Comparison of ENCODE assay signal across 9 cellular contexts in genomic region chr1:229506633-229507032, GRCh38. TPM values are rescaled to one million over a fixed set of nuclear protein-coding genes. Genes with fewer than 3 reads are reported as not detected.
DNase-seq lines count a peak whose midpoint lies in the region; ATAC-seq and TF ChIP-seq lines count a peak whose summit lies in the region.
"Had no signal": no experiment of that assay in that cellular context is flagged by ENCODE, and none has a peak within 500 bp of the region (broad histone marks: within the 10 kb centered on the region; RNA-seq: fewer than 3 reads in every experiment).

No MANE protein-coding gene starts in this region.

- no peaks in the 10 kb centered on the region for H3K9me3 ChIP-seq in MG63

- peaks cover 17% of the 10 kb centered on the region for H3K36me3 Mint-ChIP-seq in T-helper 2 cell treated with Interferon-gamma antibody and Interleukin-4, amounts not matched to agents 5 μg/mL and 100 μg/mL, for 36 hours (ENCODE audit: low read depth)
- peaks cover 38% of the 10 kb centered on the region for H3K36me3 Mint-ChIP-seq in effector memory CD8-positive, alpha-beta T cell (ENCODE audit: insufficient read depth)
- peaks cover 6% of the 10 kb centered on the region for H3K36me3 Mint-ChIP-seq in osteocyte (ENCODE audit: unreplicated experiment)

- no peak for ATAC-seq in effector memory CD8-positive, alpha-beta T cell (replicated peaks)
- ATAC-seq in GM18511 (IDR thresholded peaks at IDR 0.05; ENCODE audit: unreplicated experiment), result no peak

- no peaks in the 10 kb centered on the region for H3K27me3 ChIP-seq in MG63

- H3K36me3 ChIP-seq in MG63, result peaks cover 12% of the 10 kb centered on the region

- DNase-seq in T-helper 2 cell treated with Interferon-gamma antibody and Interleukin-4, amounts not matched to agents 5 μg/mL and 100 μg/mL, for 36 hours (ENCODE audit: low spot score), result no peak
- DNase-seq in T-helper 2 cell (no peak), MG63 (no peak), osteocyte (ENCODE audit: extremely low spot score, unreplicated experiment) (no peak), MV-4-11 (lab: John Stamatoyannopoulos, UW) (no peak), T-helper 9 cell (no peak)
- no peak for DNase-seq in effector memory CD8-positive, alpha-beta T cell
- DNase-seq: NCI-H1930 had no signal

- H3K4me3 ChIP-seq in MG63, result peak overlapping the region; percentile 97

- TF ChIP-seq CTCF in osteocyte (IDR thresholded peaks at IDR 0.05), result no peak

- peak overlapping the region; percentile 58 for H3K27ac Mint-ChIP-seq in T-helper 2 cell treated with Interferon-gamma antibody and Interleukin-4, amounts not matched to agents 5 μg/mL and 100 μg/mL, for 36 hours
- no peak overlapping the region for H3K27ac Mint-ChIP-seq in effector memory CD8-positive, alpha-beta T cell
- peak overlapping the region; percentile 7 for H3K27ac Mint-ChIP-seq in osteocyte (ENCODE audit: unreplicated experiment)

- no peaks in the 10 kb centered on the region for H3K9me3 Mint-ChIP-seq in T-helper 2 cell treated with Interferon-gamma antibody and Interleukin-4, amounts not matched to agents 5 μg/mL and 100 μg/mL, for 36 hours
- no peaks in the 10 kb centered on the region for H3K9me3 Mint-ChIP-seq in effector memory CD8-positive, alpha-beta T cell
- no peaks in the 10 kb centered on the region for H3K9me3 Mint-ChIP-seq in osteocyte (ENCODE audit: unreplicated experiment)

- H3K27me3 Mint-ChIP-seq in T-helper 2 cell treated with Interferon-gamma antibody and Interleukin-4, amounts not matched to agents 5 μg/mL and 100 μg/mL, for 36 hours (ENCODE audit: low read depth), result peaks cover 3% of the 10 kb centered on the region
- peaks cover 0 to 5% of the 10 kb centered on the region in 2 donors for H3K27me3 Mint-ChIP-seq in effector memory CD8-positive, alpha-beta T cell
- no peaks in the 10 kb centered on the region for H3K27me3 Mint-ChIP-seq in osteocyte (ENCODE audit: unreplicated experiment)

- H3K4me3 Mint-ChIP-seq in T-helper 2 cell treated with Interferon-gamma antibody and Interleukin-4, amounts not matched to agents 5 μg/mL and 100 μg/mL, for 36 hours, result peak overlapping the region; percentile 91
- peak overlapping the region; percentile 34 to 89 for H3K4me3 Mint-ChIP-seq in effector memory CD8-positive, alpha-beta T cell
- peak overlapping the region; percentile 83 for H3K4me3 Mint-ChIP-seq in osteocyte (ENCODE audit: unreplicated experiment)

- H3K4me1 Mint-ChIP-seq in T-helper 2 cell treated with Interferon-gamma antibody and Interleukin-4, amounts not matched to agents 5 μg/mL and 100 μg/mL, for 36 hours (ENCODE audit: low read depth), result peaks cover 21% of the 10 kb centered on the region
- H3K4me1 Mint-ChIP-seq in effector memory CD8-positive, alpha-beta T cell (ENCODE audit: low read depth in 2 of 2), result peaks cover 21 to 27% of the 10 kb centered on the region in 2 donors
- H3K4me1 Mint-ChIP-seq in osteocyte (ENCODE audit: unreplicated experiment), result peaks cover 20% of the 10 kb centered on the region

RNA-seq across cellular contexts. Expression of gene NUP133, which starts 1.5 kb away (rescaled TPM):
- total RNA-seq in MG63 (2014; rRNA removed; shearing (Covaris generic); ENCODE audit: low replicate concordance), result 28.1 and 28.3 TPM in 2 replicates
- 40.4 and 41.1 TPM in 2 replicates for total RNA-seq in osteocyte

RNA-seq across cellular contexts. Expression of gene ABCB10, which starts 51.9 kb away (rescaled TPM):
- total RNA-seq in MG63 (2014; rRNA removed; shearing (Covaris generic); ENCODE audit: low replicate concordance), result 34.2 and 38.4 TPM in 2 replicates
- 20.1 and 20.2 TPM in 2 replicates for total RNA-seq in osteocyte

Comparison
In these comparisons a context has a peak if more than half of its experiments do, and no peak if none do; other contexts are left out.
1. H3K27ac Mint-ChIP-seq: peak in T-helper 2 cell treated with Interferon-gamma antibody and Interleukin-4, amounts not matched to agents 5 μg/mL and 100 μg/mL, for 36 hours (single experiment) and osteocyte (single experiment); none in effector memory CD8-positive, alpha-beta T cell (0 of 2).
2. Peak in every context shown above with its lines, with median percentiles within 50 percentile points of each other: H3K4me3 Mint-ChIP-seq.